8 cellular contexts compared by ENCODE assay signal in the genomic region with DNA sequence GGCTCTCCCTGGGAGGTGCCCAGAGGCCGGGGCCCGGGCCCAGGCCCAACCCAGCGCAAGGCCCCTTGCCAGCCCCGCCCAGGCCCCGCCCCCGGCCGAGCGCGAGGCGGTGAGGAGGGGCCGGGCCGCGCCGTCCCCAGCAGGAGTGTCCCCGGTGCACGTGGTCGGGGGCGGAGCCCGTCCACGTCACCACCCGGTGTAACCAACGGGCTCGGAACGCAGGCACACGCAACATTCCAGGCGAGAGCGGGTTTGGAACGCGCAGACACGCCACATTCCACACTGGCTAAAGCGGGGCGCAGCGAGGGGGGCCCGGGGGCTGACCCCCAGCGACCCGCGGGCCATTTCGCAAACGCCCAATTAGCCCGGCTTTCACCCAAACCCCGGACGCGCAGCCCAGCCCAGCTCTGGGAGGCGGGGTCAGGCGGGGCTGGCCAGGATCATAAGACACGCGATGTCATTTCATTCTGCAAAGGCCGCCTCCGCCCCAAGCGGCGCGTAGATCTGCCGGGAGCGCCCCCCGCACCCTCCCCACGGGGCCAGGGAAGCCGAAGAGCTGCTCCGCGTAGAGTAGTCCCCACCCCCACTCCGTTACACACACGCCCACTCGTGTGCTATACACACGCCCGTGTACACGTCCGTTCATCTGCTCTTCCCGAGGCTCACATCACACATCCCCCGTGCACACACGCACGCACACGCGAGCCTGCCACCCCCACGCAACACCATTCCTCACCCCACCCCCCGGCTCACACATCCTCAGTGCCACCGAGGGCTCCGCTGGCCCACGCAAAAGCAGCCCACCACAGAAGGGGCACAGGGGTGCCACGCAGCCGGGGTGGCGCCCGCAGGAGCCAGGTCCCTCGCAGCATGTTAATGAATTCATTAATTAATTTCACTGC. TPM values are rescaled to one million over a fixed set of nuclear protein-coding genes. Genes with fewer than 3 reads are reported as not detected.
DNase-seq lines count a peak whose midpoint lies in the region; ATAC-seq and TF ChIP-seq lines count a peak whose summit lies in the region.

No MANE protein-coding gene starts in this region.

- no peaks in the 10 kb centered on the region for H3K36me3 Mint-ChIP-seq in activated CD4-positive, alpha-beta memory T cell treated with anti-CD3 and anti-CD28 coated beads for 36 hours

- H3K27me3 Mint-ChIP-seq in activated CD4-positive, alpha-beta memory T cell treated with anti-CD3 and anti-CD28 coated beads for 36 hours, result no peaks in the 10 kb centered on the region

- CTCF ChIA-PET in BJ (lab: Yijun Ruan, JAX), result interaction anchor here (0.6 to 1.5 kb wide), 4 partner anchors 17 to 311 kb away, joined by 3 to 8 read pairs (median 4); no protein-coding TSS in a partner anchor
- CTCF ChIA-PET in activated CD4-positive, alpha-beta memory T cell treated with anti-CD3 and anti-CD28 coated beads for 36 hours (lab: Charles Lee), result interaction anchor here (2.4 to 9.5 kb wide), 2 partner anchors 17 kb away, joined by 18 to 98 read pairs; no protein-coding TSS in a partner anchor

- no peak for TF ChIP-seq CTCF in BJ (IDR thresholded peaks at IDR 0.05; ENCODE audit: insufficient read depth, low read depth, low read length)
- no peak for TF ChIP-seq CTCF in lower leg skin (IDR thresholded peaks at IDR 0.05)

- TF ChIP-seq POLR2A in GM19193 (IDR thresholded peaks at IDR 0.05; ENCODE audit: extremely low read depth, insufficient read depth, insufficient read length) (peak; percentile 74), lower leg skin (IDR thresholded peaks at IDR 0.05) (peak in 1 of 2 donors; percentile 40)

- ATAC-seq in HG03432 (IDR thresholded peaks at IDR 0.05; ENCODE audit: unreplicated experiment), result peak; percentile 38

- intact Hi-C loops in activated CD4-positive, alpha-beta memory T cell treated with anti-CD3 and anti-CD28 coated beads for 36 hours (cut with micrococcal nuclease), result loop anchor here (2.0 to 5.0 kb wide), 8 partner anchors 48 to 348 kb away; a partner anchor contains a TSS
- intact Hi-C loops in lower leg skin (cut with DNase I; ENCODE audit: low total_unique reads), result no loop called here

- peaks cover 1% of the 10 kb centered on the region; the same call in 1 of the 2 replicates for H3K36me3 ChIP-seq in BJ (ENCODE audit: control insufficient read depth, insufficient read depth, low read length)

- DNase-seq in BJ (ENCODE audit: low read depth) (peak; percentile 73), NCI-H748 (lab: John Stamatoyannopoulos, UW; ENCODE audit: unreplicated experiment) (peak; percentile 98), dermis microvascular lymphatic vessel endothelial cell (ENCODE audit: low read depth in 2 of 2) (peak; percentile 90 to 96), lower leg skin (ENCODE audit: low spot score in 2 of 2) (peak; percentile 93 to 99)
- peak; percentile 95 for DNase-seq in activated CD4-positive, alpha-beta memory T cell treated with anti-CD3 and anti-CD28 coated beads for 36 hours
- peak; percentile 91 for DNase-seq in stimulated activated CD4-positive, alpha-beta T cell treated with anti-CD3 and anti-CD28 coated beads, Interleukin-4, amount 100 ng/mL, for 24 hours

- peaks cover 42% of the 10 kb centered on the region for H3K4me1 Mint-ChIP-seq in activated CD4-positive, alpha-beta memory T cell treated with anti-CD3 and anti-CD28 coated beads for 36 hours (ENCODE audit: low read depth)

- POLR2A ChIA-PET in BJ (lab: Charles Lee), result no interaction called here
- POLR2A ChIA-PET in activated CD4-positive, alpha-beta memory T cell treated with anti-CD3 and anti-CD28 coated beads for 36 hours (lab: Charles Lee), result interaction anchor here (0.7 to 1.6 kb wide), 4 partner anchors 17 to 203 kb away, joined by 3 to 5 read pairs (median 4); a partner anchor contains a TSS

- H3K4me3 Mint-ChIP-seq in activated CD4-positive, alpha-beta memory T cell treated with anti-CD3 and anti-CD28 coated beads for 36 hours, result peak overlapping the region; percentile 96

- 1% methylated on average over 37 to 51 of the region's 82 CpGs for WGBS in lower leg skin, 2 donors

- no peaks in the 10 kb centered on the region for H3K27me3 ChIP-seq in BJ (ENCODE audit: control insufficient read depth, insufficient read depth, low read length)

- peak overlapping the region; percentile 98 for H3K27ac Mint-ChIP-seq in activated CD4-positive, alpha-beta memory T cell treated with anti-CD3 and anti-CD28 coated beads for 36 hours

- H3K9me3 Mint-ChIP-seq in activated CD4-positive, alpha-beta memory T cell treated with anti-CD3 and anti-CD28 coated beads for 36 hours, result no peaks in the 10 kb centered on the region

- H3K4me3 ChIP-seq in BJ (ENCODE audit: low read depth, low read length) (peak overlapping the region; percentile 99), lower leg skin (ENCODE audit: low read depth, poor library complexity, severe bottlenecking) (peak overlapping the region; percentile 94)

RNA-seq across cellular contexts. Expression of a gene that starts 1.0 kb away (rescaled TPM):
- 2.4 and 3.1 TPM in 2 replicates for polyA plus RNA-seq in BJ (2011; rRNA removed)
- polyA minus RNA-seq in BJ (2011; rRNA and poly(A)+ RNA removed), result 3.4 and 4.2 TPM in 2 replicates
- 10 to 100 TPM; 13.9 to 18.1 TPM for total RNA-seq in activated CD4-positive, alpha-beta memory T cell treated with anti-CD3 and anti-CD28 coated beads for 36 hours
- 2.4 and 3.5 TPM in 2 replicates for total RNA-seq in dermis microvascular lymphatic vessel endothelial cell
- total RNA-seq in lower leg skin, result 10 to 100 TPM; 10.3 to 28.6 (median 15.4) TPM

Comparison
In these comparisons a context has a peak if more than half of its experiments do, and no peak if none do; other contexts are left out.
1. Peak in every context shown above with its lines: DNase-seq, ATAC-seq and H3K4me3 ChIP-seq.